In the genomic region with DNA sequence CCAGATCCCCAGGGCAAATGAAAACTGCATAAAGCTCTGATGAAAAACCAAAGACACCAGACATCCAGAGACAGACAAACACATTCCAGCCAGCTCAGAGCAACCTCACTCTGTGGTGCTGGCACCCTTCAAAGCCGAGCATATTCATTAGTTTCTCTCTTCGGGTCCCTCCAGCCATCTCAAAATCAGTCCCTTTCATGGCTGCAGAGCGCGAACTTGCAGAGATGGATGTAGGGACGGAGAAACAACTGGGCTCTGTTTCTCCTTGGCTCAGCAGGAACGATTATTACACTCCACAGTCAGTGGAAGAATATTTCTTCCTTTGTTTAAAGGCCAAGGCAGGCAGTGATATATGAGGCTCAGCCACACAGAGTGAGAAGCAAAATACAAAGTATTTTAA, we compare ENCODE assay signal across 24 cellular contexts. TPM values are rescaled to one million over a fixed set of nuclear protein-coding genes. Genes with fewer than 3 reads are reported as not detected.
A peak's percentile ranks its signal among the peaks of the same experiment; 100 is the strongest.
DNase-seq lines count a peak whose midpoint lies in the region; ATAC-seq and TF ChIP-seq lines count a peak whose summit lies in the region.
"Had no signal": no experiment of that assay in that cellular context is flagged by ENCODE, and none has a peak within 500 bp of the region (broad histone marks: within the 10 kb centered on the region; RNA-seq: fewer than 3 reads in every experiment).

No MANE protein-coding gene starts in this region.

- H3K9me3 ChIP-seq in breast epithelium (no peaks in the 10 kb centered on the region), mammary epithelial cell (replicated peaks; ENCODE audit: insufficient read depth, low read length) (no peaks in the 10 kb centered on the region)

- H3K36me3 Mint-ChIP-seq in osteocyte (ENCODE audit: unreplicated experiment): no peaks in the 10 kb centered on the region
- H3K36me3 Mint-ChIP-seq: CD8-positive, alpha-beta memory T cell had no signal

- dilution Hi-C loops in mammary epithelial cell (cut with HindIII; ENCODE audit: low sequenced_read_pairs): no loop called here

- in situ Hi-C loops in mammary epithelial cell (cut with MboI; ENCODE audit: low sequenced_read_pairs in 2 of 2): no loop called here

- no peaks in the 10 kb centered on the region for H3K4me1 Mint-ChIP-seq in osteocyte (ENCODE audit: unreplicated experiment)
- H3K4me1 Mint-ChIP-seq: CD8-positive, alpha-beta memory T cell had no signal

- TF ChIP-seq POLR2A in breast epithelium (IDR thresholded peaks at IDR 0.05): no peak

- H3K27ac ChIP-seq in breast epithelium: peak overlapping the region; percentile 55 to 60
- H3K27ac ChIP-seq in mammary epithelial cell (ENCODE audit: insufficient read depth, low read depth, low read length): no peak overlapping the region
- H3K27ac ChIP-seq: 22Rv1, HL-60 had no signal

- no peak overlapping the region for H2AFZ ChIP-seq in mammary epithelial cell (ENCODE audit: low read depth, low read length)

- H4K20me1 ChIP-seq in mammary epithelial cell (ENCODE audit: insufficient read depth, low read length): no peaks in the 10 kb centered on the region

- 7% methylated on average over 6 of the region's 6 CpGs for WGBS in mammary epithelial cell (ENCODE audit: low coverage, missing lambda C conversion rate)

- no peaks in the 10 kb centered on the region for H3K27me3 ChIP-seq in breast epithelium
- H3K27me3 ChIP-seq in mammary epithelial cell (ENCODE audit: insufficient read depth, low read length): peaks cover 9% of the 10 kb centered on the region

- no peaks in the 10 kb centered on the region for H3K9me3 Mint-ChIP-seq in osteocyte (ENCODE audit: unreplicated experiment)
- H3K9me3 Mint-ChIP-seq: CD8-positive, alpha-beta memory T cell had no signal

- no peaks in the 10 kb centered on the region for H3K36me3 ChIP-seq in breast epithelium
- H3K36me3 ChIP-seq in mammary epithelial cell (ENCODE audit: insufficient read depth, low read length): no peaks in the 10 kb centered on the region

- H3K9ac ChIP-seq in mammary epithelial cell (ENCODE audit: insufficient read depth, low read length): no peak overlapping the region

- H3K4me2 ChIP-seq in mammary epithelial cell (ENCODE audit: insufficient read depth, low read depth, low read length): no peak overlapping the region

- H3K4me3 Mint-ChIP-seq in osteocyte (ENCODE audit: unreplicated experiment): no peak overlapping the region
- H3K4me3 Mint-ChIP-seq: CD8-positive, alpha-beta memory T cell had no signal

- no TSS peak for BruUV-seq in mammary epithelial cell (replicated peaks; lab: Mats Ljungman, UMichigan)

- H3K79me2 ChIP-seq in mammary epithelial cell (ENCODE audit: insufficient read depth, low read length): no peaks in the 10 kb centered on the region

- DNase-seq in NCI-H1092 treated with DMSO at 0.1 percent for 48 hours (lab: John Stamatoyannopoulos, UW) (peak; percentile 66), NCI-H1092 (lab: John Stamatoyannopoulos, UW) (no peak), breast epithelium (ENCODE audit: low spot score in 2 of 2) (peak in 1 of 2 donors; percentile 39), mammary epithelial cell (no peak), osteocyte (ENCODE audit: extremely low spot score, unreplicated experiment) (peak; percentile 54), NCI-H748 treated with DMSO at 0.1 percent for 48 hours (lab: John Stamatoyannopoulos, UW) (no peak), left ventricle myocardium superior (no peak), CD1c-positive myeloid dendritic cell (ENCODE audit: extremely low spot score) (no peak)
- DNase-seq: ACHN; CD8-positive, alpha-beta memory T cell; GDM1; MM.1S; NCI-H1048; NCI-H510A; NK-92 treated with Interleukin-12 subunit alpha and Interleukin-12 subunit beta, amount 100 ng/mL, for 24 hours; SIG-M5 had no signal

- CTCF ChIA-PET in mammary epithelial cell (lab: Charles Lee; ENCODE audit: low non-redundant PET): interaction anchor here (0.5 kb wide), 1 partner anchor 917 kb away, joined by 3 read pairs; no protein-coding TSS in a partner anchor

- no peak for ATAC-seq in left ventricle myocardium superior
- ATAC-seq: HCT116, HepG2, Panc1 had no signal

- intact Hi-C loops in breast epithelium (cut with DNase I; ENCODE audit: low total_unique reads): no loop called here
- intact Hi-C loops in mammary epithelial cell (cut with micrococcal nuclease): no loop called here
- intact Hi-C loops in left ventricle myocardium superior (cut with micrococcal nuclease): no loop called here

- no peak for TF ChIP-seq CTCF in breast epithelium (IDR thresholded peaks at IDR 0.05)
- no peak for TF ChIP-seq CTCF in mammary epithelial cell (conservative IDR thresholded peaks at IDR 0.05 in 1 of 2, IDR thresholded peaks at IDR 0.05 in 1 of 2; ENCODE audit: extremely low read depth in 1 of 2, insufficient read depth in 1 of 2, low read depth in 1 of 2, low read length in 2 of 2)
- TF ChIP-seq CTCF in osteocyte (IDR thresholded peaks at IDR 0.05): no peak

- H3K27ac Mint-ChIP-seq in osteocyte (ENCODE audit: unreplicated experiment): no peak overlapping the region
- H3K27ac Mint-ChIP-seq: CD8-positive, alpha-beta memory T cell had no signal

- peaks cover 0 to 6% of the 10 kb centered on the region in 2 donors for H3K4me1 ChIP-seq in breast epithelium
- H3K4me1 ChIP-seq in mammary epithelial cell (ENCODE audit: insufficient read depth, low read length): no peaks in the 10 kb centered on the region

- peak overlapping the region in 1 of 3 donors; percentile 25 for H3K4me3 ChIP-seq in breast epithelium
- H3K4me3 ChIP-seq in mammary epithelial cell (replicated peaks in 1 of 3; ENCODE audit: insufficient read depth in 1 of 3, low read depth in 2 of 3, low read length in 3 of 3): no peak overlapping the region
- H3K4me3 ChIP-seq: K562 had no signal

- H3K27me3 Mint-ChIP-seq in osteocyte (ENCODE audit: unreplicated experiment): peaks cover 4% of the 10 kb centered on the region

RNA-seq across cellular contexts. Expression of gene SYN2, which starts 50.4 kb away (rescaled TPM):
- 10 to 100 TPM; 10.7 to 15.2 (median 11.5) TPM for total RNA-seq in breast epithelium
- total RNA-seq in mammary epithelial cell: under 1 TPM in 1 of 2 donors, not detected in 1; 0.09 TPM
- 0.20 TPM for polyA plus RNA-seq in mammary epithelial cell
- 58.1 TPM for polyA minus RNA-seq in mammary epithelial cell
- 0.46 TPM in 1 of 2 replicates, not detected in the other for total RNA-seq in osteocyte
- 0.55 TPM for total RNA-seq in left ventricle myocardium superior
- total RNA-seq: Calu3, HepG2, HT-29 had no signal
- polyA plus RNA-seq: CD8-positive, alpha-beta memory T cell; HepG2 had no signal

Comparison
In these comparisons a context has a peak if more than half of its experiments do, and no peak if none do; other contexts are left out.
1. DNase-seq: peak in NCI-H1092 treated with DMSO at 0.1 percent for 48 hours (single experiment) and osteocyte (single experiment); none in NCI-H1092 (single experiment), mammary epithelial cell (single experiment), NCI-H748 treated with DMSO at 0.1 percent for 48 hours (single experiment), left ventricle myocardium superior (single experiment) and CD1c-positive myeloid dendritic cell (single experiment).